Comparison of ENCODE assay signal across 10 cellular contexts in genomic region chr11:93807980-93808379, GRCh38. TPM values are rescaled to one million over a fixed set of nuclear protein-coding genes. Genes with fewer than 3 reads are reported as not detected.
"Had no signal": no experiment of that assay in that cellular context is flagged by ENCODE, and none has a peak within 500 bp of the region (broad histone marks: within the 10 kb centered on the region; RNA-seq: fewer than 3 reads in every experiment).

No MANE protein-coding gene starts in this region.

- H3K27ac ChIP-seq: GM23248, HL-60 had no signal

- H3K4me3 ChIP-seq: GM23248, HAP-1 had no signal

- H3K4me1 ChIP-seq: HAP-1 had no signal

- DNase-seq: GM23248, GOT3, H7, IMR-90, KBM-7 had no signal

- H3K9me3 ChIP-seq: HAP-1 had no signal

- H2AFZ ChIP-seq: GM23248 had no signal

- ATAC-seq: HCT116 had no signal

- H3K9ac ChIP-seq: GM23248 had no signal

RNA-seq across cellular contexts. Expression of gene VSTM5, which starts 42.4 kb away (rescaled TPM):
- total RNA-seq: GM23248, H4, HT1080 had no signal
- polyA plus RNA-seq: GM23248 had no signal
